1 cellular context compared by ENCODE assay signal in genomic region chr17:55432358-55433028, GRCh38.
TF ChIP-seq lines count a peak whose summit lies in the region.

No MANE protein-coding gene starts in this region.

TF ChIP-seq in K562, 482 proteins besides CTCF, POLR2A, EP300 and RAD21 (continued from another document and continues in another):
- TF ChIP-seq, protein P1, sequence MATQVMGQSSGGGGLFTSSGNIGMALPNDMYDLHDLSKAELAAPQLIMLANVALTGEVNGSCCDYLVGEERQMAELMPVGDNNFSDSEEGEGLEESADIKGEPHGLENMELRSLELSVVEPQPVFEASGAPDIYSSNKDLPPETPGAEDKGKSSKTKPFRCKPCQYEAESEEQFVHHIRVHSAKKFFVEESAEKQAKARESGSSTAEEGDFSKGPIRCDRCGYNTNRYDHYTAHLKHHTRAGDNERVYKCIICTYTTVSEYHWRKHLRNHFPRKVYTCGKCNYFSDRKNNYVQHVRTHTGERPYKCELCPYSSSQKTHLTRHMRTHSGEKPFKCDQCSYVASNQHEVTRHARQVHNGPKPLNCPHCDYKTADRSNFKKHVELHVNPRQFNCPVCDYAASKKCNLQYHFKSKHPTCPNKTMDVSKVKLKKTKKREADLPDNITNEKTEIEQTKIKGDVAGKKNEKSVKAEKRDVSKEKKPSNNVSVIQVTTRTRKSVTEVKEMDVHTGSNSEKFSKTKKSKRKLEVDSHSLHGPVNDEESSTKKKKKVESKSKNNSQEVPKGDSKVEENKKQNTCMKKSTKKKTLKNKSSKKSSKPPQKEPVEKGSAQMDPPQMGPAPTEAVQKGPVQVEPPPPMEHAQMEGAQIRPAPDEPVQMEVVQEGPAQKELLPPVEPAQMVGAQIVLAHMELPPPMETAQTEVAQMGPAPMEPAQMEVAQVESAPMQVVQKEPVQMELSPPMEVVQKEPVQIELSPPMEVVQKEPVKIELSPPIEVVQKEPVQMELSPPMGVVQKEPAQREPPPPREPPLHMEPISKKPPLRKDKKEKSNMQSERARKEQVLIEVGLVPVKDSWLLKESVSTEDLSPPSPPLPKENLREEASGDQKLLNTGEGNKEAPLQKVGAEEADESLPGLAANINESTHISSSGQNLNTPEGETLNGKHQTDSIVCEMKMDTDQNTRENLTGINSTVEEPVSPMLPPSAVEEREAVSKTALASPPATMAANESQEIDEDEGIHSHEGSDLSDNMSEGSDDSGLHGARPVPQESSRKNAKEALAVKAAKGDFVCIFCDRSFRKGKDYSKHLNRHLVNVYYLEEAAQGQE (CRISPR knock-in tag; IDR thresholded peaks at IDR 0.05; ENCODE audit: low read depth): no peak
- no peak for TF ChIP-seq SETDB1 (IDR thresholded peaks at IDR 0.05; ENCODE audit: low read length)
- TF ChIP-seq POLR2AphosphoS2 (IDR thresholded peaks at IDR 0.05; ENCODE audit: low read length): no peak
- no peak for TF ChIP-seq ZNF695 (CRISPR knock-in tag; IDR thresholded peaks at IDR 0.05)
- no peak for TF ChIP-seq CBFA2T2 (conservative IDR thresholded peaks at IDR 0.05)
- no peak for TF ChIP-seq PHF20 (IDR thresholded peaks at IDR 0.05; ENCODE audit: partially characterized antibody)
- no peak for TF ChIP-seq HMG20A (CRISPR knock-in tag; conservative IDR thresholded peaks at IDR 0.05)
- TF ChIP-seq, protein P2, sequence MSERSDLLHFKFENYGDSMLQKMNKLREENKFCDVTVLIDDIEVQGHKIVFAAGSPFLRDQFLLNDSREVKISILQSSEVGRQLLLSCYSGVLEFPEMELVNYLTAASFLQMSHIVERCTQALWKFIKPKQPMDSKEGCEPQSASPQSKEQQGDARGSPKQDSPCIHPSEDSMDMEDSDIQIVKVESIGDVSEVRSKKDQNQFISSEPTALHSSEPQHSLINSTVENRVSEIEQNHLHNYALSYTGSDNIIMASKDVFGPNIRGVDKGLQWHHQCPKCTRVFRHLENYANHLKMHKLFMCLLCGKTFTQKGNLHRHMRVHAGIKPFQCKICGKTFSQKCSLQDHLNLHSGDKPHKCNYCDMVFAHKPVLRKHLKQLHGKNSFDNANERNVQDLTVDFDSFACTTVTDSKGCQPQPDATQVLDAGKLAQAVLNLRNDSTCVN (CRISPR knock-in tag; IDR thresholded peaks at IDR 0.05): no peak
- no peak for TF ChIP-seq CHD2 (IDR thresholded peaks at IDR 0.05; ENCODE audit: low read depth, low read length)
- TF ChIP-seq, protein P3, sequence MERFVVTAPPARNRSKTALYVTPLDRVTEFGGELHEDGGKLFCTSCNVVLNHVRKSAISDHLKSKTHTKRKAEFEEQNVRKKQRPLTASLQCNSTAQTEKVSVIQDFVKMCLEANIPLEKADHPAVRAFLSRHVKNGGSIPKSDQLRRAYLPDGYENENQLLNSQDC (CRISPR knock-in tag; IDR thresholded peaks at IDR 0.05): no peak
- no peak for TF ChIP-seq XRCC3 (IDR thresholded peaks at IDR 0.05)
- no peak for TF ChIP-seq E2F3 (CRISPR knock-in tag; IDR thresholded peaks at IDR 0.05)
- no peak for TF ChIP-seq SREBF1 (IDR thresholded peaks at IDR 0.05; ENCODE audit: borderline replicate concordance, low read depth, low read length)
- TF ChIP-seq, protein P4, sequence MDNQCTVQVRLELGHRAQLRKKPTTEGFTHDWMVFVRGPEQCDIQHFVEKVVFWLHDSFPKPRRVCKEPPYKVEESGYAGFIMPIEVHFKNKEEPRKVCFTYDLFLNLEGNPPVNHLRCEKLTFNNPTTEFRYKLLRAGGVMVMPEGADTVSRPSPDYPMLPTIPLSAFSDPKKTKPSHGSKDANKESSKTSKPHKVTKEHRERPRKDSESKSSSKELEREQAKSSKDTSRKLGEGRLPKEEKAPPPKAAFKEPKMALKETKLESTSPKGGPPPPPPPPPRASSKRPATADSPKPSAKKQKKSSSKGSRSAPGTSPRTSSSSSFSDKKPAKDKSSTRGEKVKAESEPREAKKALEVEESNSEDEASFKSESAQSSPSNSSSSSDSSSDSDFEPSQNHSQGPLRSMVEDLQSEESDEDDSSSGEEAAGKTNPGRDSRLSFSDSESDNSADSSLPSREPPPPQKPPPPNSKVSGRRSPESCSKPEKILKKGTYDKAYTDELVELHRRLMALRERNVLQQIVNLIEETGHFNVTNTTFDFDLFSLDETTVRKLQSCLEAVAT (IDR thresholded peaks at IDR 0.05): no peak
- no peak for TF ChIP-seq ZFP36 (IDR thresholded peaks at IDR 0.05; ENCODE audit: low read depth, low read length, partially characterized antibody)
- TF ChIP-seq, protein P5, sequence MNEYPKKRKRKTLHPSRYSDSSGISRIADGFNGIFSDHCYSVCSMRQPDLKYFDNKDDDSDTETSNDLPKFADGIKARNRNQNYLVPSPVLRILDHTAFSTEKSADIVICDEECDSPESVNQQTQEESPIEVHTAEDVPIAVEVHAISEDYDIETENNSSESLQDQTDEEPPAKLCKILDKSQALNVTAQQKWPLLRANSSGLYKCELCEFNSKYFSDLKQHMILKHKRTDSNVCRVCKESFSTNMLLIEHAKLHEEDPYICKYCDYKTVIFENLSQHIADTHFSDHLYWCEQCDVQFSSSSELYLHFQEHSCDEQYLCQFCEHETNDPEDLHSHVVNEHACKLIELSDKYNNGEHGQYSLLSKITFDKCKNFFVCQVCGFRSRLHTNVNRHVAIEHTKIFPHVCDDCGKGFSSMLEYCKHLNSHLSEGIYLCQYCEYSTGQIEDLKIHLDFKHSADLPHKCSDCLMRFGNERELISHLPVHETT (CRISPR knock-in tag; conservative IDR thresholded peaks at IDR 0.05 in 1 of 2, IDR thresholded peaks at IDR 0.05 in 1 of 2): peak in 1 of 2 experiments; percentile 90; a peak in 2 of 4 replicates
- TF ChIP-seq BRF1 (IDR thresholded peaks at IDR 0.05; ENCODE audit: borderline replicate concordance, extremely low read depth, insufficient read length): no peak
- no peak for TF ChIP-seq BDP1 (IDR thresholded peaks at IDR 0.05; ENCODE audit: insufficient read depth, insufficient read length)
- no peak for TF ChIP-seq PML (IDR thresholded peaks at IDR 0.05; ENCODE audit: low read length)
- TF ChIP-seq, protein P6, sequence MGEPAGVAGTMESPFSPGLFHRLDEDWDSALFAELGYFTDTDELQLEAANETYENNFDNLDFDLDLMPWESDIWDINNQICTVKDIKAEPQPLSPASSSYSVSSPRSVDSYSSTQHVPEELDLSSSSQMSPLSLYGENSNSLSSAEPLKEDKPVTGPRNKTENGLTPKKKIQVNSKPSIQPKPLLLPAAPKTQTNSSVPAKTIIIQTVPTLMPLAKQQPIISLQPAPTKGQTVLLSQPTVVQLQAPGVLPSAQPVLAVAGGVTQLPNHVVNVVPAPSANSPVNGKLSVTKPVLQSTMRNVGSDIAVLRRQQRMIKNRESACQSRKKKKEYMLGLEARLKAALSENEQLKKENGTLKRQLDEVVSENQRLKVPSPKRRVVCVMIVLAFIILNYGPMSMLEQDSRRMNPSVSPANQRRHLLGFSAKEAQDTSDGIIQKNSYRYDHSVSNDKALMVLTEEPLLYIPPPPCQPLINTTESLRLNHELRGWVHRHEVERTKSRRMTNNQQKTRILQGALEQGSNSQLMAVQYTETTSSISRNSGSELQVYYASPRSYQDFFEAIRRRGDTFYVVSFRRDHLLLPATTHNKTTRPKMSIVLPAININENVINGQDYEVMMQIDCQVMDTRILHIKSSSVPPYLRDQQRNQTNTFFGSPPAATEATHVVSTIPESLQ (CRISPR knock-in tag; IDR thresholded peaks at IDR 0.05): no peak
- TF ChIP-seq ZKSCAN1 (IDR thresholded peaks at IDR 0.05; ENCODE audit: low read depth, low read length): no peak
- TF ChIP-seq ZNF785 (CRISPR knock-in tag; IDR thresholded peaks at IDR 0.05): no peak
- no peak for TF ChIP-seq ZNF253 (CRISPR knock-in tag; conservative IDR thresholded peaks at IDR 0.05)
- peak; percentile 64; the same call in 1 of the 2 replicates for TF ChIP-seq ZBTB9 (CRISPR knock-in tag; IDR thresholded peaks at IDR 0.05)
- TF ChIP-seq ZNF174 (CRISPR knock-in tag; IDR thresholded peaks at IDR 0.05): no peak
- TF ChIP-seq SNAPC5 (CRISPR knock-in tag; IDR thresholded peaks at IDR 0.05): no peak
- no peak for TF ChIP-seq NFIX (CRISPR knock-in tag; IDR thresholded peaks at IDR 0.05; ENCODE audit: low read depth)
- TF ChIP-seq, protein P7, sequence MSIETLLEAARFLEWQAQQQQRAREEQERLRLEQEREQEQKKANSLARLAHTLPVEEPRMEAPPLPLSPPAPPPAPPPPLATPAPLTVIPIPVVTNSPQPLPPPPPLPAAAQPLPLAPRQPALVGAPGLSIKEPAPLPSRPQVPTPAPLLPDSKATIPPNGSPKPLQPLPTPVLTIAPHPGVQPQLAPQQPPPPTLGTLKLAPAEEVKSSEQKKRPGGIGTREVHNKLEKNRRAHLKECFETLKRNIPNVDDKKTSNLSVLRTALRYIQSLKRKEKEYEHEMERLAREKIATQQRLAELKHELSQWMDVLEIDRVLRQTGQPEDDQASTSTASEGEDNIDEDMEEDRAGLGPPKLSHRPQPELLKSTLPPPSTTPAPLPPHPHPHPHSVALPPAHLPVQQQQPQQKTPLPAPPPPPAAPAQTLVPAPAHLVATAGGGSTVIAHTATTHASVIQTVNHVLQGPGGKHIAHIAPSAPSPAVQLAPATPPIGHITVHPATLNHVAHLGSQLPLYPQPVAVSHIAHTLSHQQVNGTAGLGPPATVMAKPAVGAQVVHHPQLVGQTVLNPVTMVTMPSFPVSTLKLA (conservative IDR thresholded peaks at IDR 0.05): no peak
- TF ChIP-seq NFYB (IDR thresholded peaks at IDR 0.05; ENCODE audit: extremely low read depth, insufficient read length): no peak
- TF ChIP-seq JUNB (CRISPR knock-in tag; conservative IDR thresholded peaks at IDR 0.05): no peak
- TF ChIP-seq ZNF224 (CRISPR knock-in tag; IDR thresholded peaks at IDR 0.05): no peak
- TF ChIP-seq HDAC8 (tag; IDR thresholded peaks at IDR 0.05): peak; percentile 82
- TF ChIP-seq, protein P8, sequence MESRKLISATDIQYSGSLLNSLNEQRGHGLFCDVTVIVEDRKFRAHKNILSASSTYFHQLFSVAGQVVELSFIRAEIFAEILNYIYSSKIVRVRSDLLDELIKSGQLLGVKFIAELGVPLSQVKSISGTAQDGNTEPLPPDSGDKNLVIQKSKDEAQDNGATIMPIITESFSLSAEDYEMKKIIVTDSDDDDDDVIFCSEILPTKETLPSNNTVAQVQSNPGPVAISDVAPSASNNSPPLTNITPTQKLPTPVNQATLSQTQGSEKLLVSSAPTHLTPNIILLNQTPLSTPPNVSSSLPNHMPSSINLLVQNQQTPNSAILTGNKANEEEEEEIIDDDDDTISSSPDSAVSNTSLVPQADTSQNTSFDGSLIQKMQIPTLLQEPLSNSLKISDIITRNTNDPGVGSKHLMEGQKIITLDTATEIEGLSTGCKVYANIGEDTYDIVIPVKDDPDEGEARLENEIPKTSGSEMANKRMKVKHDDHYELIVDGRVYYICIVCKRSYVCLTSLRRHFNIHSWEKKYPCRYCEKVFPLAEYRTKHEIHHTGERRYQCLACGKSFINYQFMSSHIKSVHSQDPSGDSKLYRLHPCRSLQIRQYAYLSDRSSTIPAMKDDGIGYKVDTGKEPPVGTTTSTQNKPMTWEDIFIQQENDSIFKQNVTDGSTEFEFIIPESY (CRISPR knock-in tag; IDR thresholded peaks at IDR 0.05): no peak
- TF ChIP-seq, protein P9, sequence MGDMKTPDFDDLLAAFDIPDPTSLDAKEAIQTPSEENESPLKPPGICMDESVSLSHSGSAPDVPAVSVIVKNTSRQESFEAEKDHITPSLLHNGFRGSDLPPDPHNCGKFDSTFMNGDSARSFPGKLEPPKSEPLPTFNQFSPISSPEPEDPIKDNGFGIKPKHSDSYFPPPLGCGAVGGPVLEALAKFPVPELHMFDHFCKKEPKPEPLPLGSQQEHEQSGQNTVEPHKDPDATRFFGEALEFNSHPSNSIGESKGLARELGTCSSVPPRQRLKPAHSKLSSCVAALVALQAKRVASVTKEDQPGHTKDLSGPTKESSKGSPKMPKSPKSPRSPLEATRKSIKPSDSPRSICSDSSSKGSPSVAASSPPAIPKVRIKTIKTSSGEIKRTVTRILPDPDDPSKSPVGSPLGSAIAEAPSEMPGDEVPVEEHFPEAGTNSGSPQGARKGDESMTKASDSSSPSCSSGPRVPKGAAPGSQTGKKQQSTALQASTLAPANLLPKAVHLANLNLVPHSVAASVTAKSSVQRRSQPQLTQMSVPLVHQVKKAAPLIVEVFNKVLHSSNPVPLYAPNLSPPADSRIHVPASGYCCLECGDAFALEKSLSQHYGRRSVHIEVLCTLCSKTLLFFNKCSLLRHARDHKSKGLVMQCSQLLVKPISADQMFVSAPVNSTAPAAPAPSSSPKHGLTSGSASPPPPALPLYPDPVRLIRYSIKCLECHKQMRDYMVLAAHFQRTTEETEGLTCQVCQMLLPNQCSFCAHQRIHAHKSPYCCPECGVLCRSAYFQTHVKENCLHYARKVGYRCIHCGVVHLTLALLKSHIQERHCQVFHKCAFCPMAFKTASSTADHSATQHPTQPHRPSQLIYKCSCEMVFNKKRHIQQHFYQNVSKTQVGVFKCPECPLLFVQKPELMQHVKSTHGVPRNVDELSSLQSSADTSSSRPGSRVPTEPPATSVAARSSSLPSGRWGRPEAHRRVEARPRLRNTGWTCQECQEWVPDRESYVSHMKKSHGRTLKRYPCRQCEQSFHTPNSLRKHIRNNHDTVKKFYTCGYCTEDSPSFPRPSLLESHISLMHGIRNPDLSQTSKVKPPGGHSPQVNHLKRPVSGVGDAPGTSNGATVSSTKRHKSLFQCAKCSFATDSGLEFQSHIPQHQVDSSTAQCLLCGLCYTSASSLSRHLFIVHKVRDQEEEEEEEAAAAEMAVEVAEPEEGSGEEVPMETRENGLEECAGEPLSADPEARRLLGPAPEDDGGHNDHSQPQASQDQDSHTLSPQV (IDR thresholded peaks at IDR 0.05): peak; percentile 98
- TF ChIP-seq MBD2 (IDR thresholded peaks at IDR 0.05; ENCODE audit: borderline replicate concordance, low read depth): no peak
- no peak for TF ChIP-seq MXD1 (CRISPR knock-in tag; IDR thresholded peaks at IDR 0.05; ENCODE audit: borderline replicate concordance, poor library complexity, severe bottlenecking)
